Comparison of ENCODE assay signal across 18 cellular contexts in the genomic region with DNA sequence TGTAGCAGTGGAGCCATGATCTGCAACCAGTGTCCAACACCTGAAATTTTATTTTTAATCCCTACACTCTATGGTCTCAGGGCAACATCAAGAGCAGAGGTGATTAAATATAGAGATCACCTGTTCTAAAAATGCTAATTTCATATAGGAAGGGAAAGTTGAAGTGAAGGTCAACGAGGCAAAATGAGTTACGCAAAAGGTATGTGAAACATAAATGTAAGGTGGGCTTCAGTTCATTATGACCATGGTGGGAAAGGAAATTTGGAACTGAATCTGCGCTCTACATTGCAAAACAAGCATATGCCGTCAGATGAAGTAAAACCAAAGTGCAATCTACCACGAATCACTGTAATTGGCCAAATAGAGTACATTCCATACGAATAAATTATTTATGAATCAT. TPM values are rescaled to one million over a fixed set of nuclear protein-coding genes. Genes with fewer than 3 reads are reported as not detected.
A peak's percentile ranks its signal among the peaks of the same experiment; 100 is the strongest.
DNase-seq lines count a peak whose midpoint lies in the region; ATAC-seq and TF ChIP-seq lines count a peak whose summit lies in the region.
"Had no signal": no experiment of that assay in that cellular context is flagged by ENCODE, and none has a peak within 500 bp of the region (broad histone marks: within the 10 kb centered on the region; RNA-seq: fewer than 3 reads in every experiment).

No MANE protein-coding gene starts in this region.

- no peak overlapping the region for H3K4me3 Mint-ChIP-seq in stimulated activated naive B cell treated with anti-CD40 and anti-IgM and Interleukin-4, amounts not matched to agents 10 μg/mL and 1 μg/mL and 100 μg/mL, for 72 hours
- H3K4me3 Mint-ChIP-seq: CD4-positive, CD25-positive, alpha-beta regulatory T cell; IgD-negative memory B cell had no signal

- no peak for TF ChIP-seq CTCF in GM10248 (IDR thresholded peaks at IDR 0.05; ENCODE audit: control extremely low read depth, extremely low read depth, low read depth, missing control alignments)

- H3K27me3 Mint-ChIP-seq in stimulated activated naive B cell treated with anti-CD40 and anti-IgM and Interleukin-4, amounts not matched to agents 10 μg/mL and 1 μg/mL and 100 μg/mL, for 72 hours: no peaks in the 10 kb centered on the region
- H3K27me3 Mint-ChIP-seq: IgD-negative memory B cell had no signal

- CTCF ChIA-PET in GM10248 (lab: Yijun Ruan, JAX): no interaction called here

- DNase-seq in GM10248 (ENCODE audit: extremely low spot score) (peak; percentile 10), amniotic epithelial cell (ENCODE audit: low read depth) (peak; percentile 3), dermis blood vessel endothelial cell (no peak), NCI-H187 (lab: John Stamatoyannopoulos, UW) (no peak)
- DNase-seq in stimulated activated naive B cell treated with anti-CD40 and anti-IgM and Interleukin-4, amounts not matched to agents 10 μg/mL and 1 μg/mL and 100 μg/mL, for 72 hours: no peak
- DNase-seq: ACHN; Calu3; CD4-positive, CD25-positive, alpha-beta regulatory T cell; DMS79; GDM1; KG1 had no signal

- ATAC-seq in GM19395 (IDR thresholded peaks at IDR 0.05; ENCODE audit: unreplicated experiment) (peak; percentile 67), HG02840 (IDR thresholded peaks at IDR 0.05; ENCODE audit: low FRiP score, unreplicated experiment) (no peak)
- ATAC-seq in stimulated activated naive B cell treated with anti-CD40 and anti-IgM and Interleukin-4, amounts not matched to agents 10 μg/mL and 1 μg/mL and 100 μg/mL, for 72 hours (replicated peaks): peak; percentile 36 to 53
- ATAC-seq: HCT116 had no signal

- POLR2A ChIA-PET in GM10248 (lab: Yijun Ruan, JAX): no interaction called here

- H3K4me1 Mint-ChIP-seq in stimulated activated naive B cell treated with anti-CD40 and anti-IgM and Interleukin-4, amounts not matched to agents 10 μg/mL and 1 μg/mL and 100 μg/mL, for 72 hours: no peaks in the 10 kb centered on the region
- H3K4me1 Mint-ChIP-seq: CD4-positive, CD25-positive, alpha-beta regulatory T cell; IgD-negative memory B cell had no signal

- H3K9me3 Mint-ChIP-seq in stimulated activated naive B cell treated with anti-CD40 and anti-IgM and Interleukin-4, amounts not matched to agents 10 μg/mL and 1 μg/mL and 100 μg/mL, for 72 hours: peaks cover 19 to 25% of the 10 kb centered on the region in 2 donors

- no peak overlapping the region for H3K27ac Mint-ChIP-seq in stimulated activated naive B cell treated with anti-CD40 and anti-IgM and Interleukin-4, amounts not matched to agents 10 μg/mL and 1 μg/mL and 100 μg/mL, for 72 hours
- H3K27ac Mint-ChIP-seq: CD4-positive, CD25-positive, alpha-beta regulatory T cell; IgD-negative memory B cell had no signal

- H3K36me3 Mint-ChIP-seq in stimulated activated naive B cell treated with anti-CD40 and anti-IgM and Interleukin-4, amounts not matched to agents 10 μg/mL and 1 μg/mL and 100 μg/mL, for 72 hours: peaks cover 0 to 5% of the 10 kb centered on the region in 2 donors
- H3K36me3 Mint-ChIP-seq: CD4-positive, CD25-positive, alpha-beta regulatory T cell; IgD-negative memory B cell had no signal

RNA-seq across cellular contexts. Expression of a gene that starts 35.2 kb away (rescaled TPM):
- total RNA-seq in dermis blood vessel endothelial cell: not detected in 2 replicates
- total RNA-seq: A172; CD4-positive, CD25-positive, alpha-beta regulatory T cell; H4; HT-29 had no signal

Comparison
In these comparisons a context has a peak if more than half of its experiments do, and no peak if none do; other contexts are left out.
1. DNase-seq: peak in GM10248 (single experiment) and amniotic epithelial cell (single experiment); none in stimulated activated naive B cell treated with anti-CD40 and anti-IgM and Interleukin-4, amounts not matched to agents 10 μg/mL and 1 μg/mL and 100 μg/mL, for 72 hours (single experiment), dermis blood vessel endothelial cell (single experiment) and NCI-H187 (0 of 2).